ENCODE assay signal across 8 cellular contexts in the genomic region with DNA sequence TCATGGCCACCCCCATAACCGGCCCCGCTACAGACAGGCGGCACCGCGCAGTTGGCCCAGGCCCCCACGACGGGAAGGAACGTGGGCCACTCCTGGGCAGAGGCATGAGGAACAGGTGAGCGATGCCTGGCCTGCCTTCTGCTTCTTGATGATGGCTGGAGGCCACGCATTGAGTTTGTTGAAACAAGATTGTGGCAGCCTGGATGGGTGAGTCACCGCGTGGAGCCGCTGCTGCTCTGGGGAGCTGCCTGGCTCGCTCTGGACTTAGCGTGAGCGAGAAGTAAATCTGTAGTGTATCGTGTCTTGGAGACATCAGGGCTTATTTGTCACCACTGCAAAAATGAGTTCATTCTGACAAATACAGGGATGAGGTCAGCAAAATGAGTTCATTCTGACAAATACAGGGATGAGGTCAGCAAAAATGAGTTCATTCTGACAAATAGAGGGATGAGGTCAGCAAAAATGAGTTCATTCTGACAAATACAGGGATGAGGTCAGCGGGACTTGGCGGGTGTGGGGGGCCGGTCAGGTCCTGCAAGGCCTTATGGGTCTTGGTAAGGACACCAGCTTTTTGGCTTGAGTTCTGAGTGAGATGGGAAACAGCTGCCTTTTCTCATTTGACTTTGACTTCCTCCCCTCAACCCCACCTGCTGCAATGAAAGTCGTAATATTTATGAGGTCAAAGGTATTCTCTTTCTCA.
A peak's percentile ranks its signal among the peaks of the same experiment; 100 is the strongest.
DNase-seq lines count a peak whose midpoint lies in the region; ATAC-seq and TF ChIP-seq lines count a peak whose summit lies in the region.

No MANE protein-coding gene starts in this region.

- no peak overlapping the region for H3K27ac ChIP-seq in body of pancreas

- no peaks in the 10 kb centered on the region for H3K27me3 ChIP-seq in HAP-1 (ENCODE audit: low read depth)
- no peaks in the 10 kb centered on the region for H3K27me3 ChIP-seq in body of pancreas

- peaks cover 27% of the 10 kb centered on the region for H3K4me1 Mint-ChIP-seq in CD14-positive monocyte

- peaks cover 6 to 9% (median 8%) of the 10 kb centered on the region in 7 donors for H3K9me3 Mint-ChIP-seq in CD14-positive monocyte

- H3K36me3 ChIP-seq in HAP-1 (replicated peaks) (no peaks in the 10 kb centered on the region), body of pancreas (replicated peaks in 1 of 2; ENCODE audit: insufficient read depth in 1 of 2, low read depth in 2 of 2) (no peaks in the 10 kb centered on the region)

- H3K4me3 Mint-ChIP-seq in CD14-positive monocyte, result no peak overlapping the region

- no peak for TF ChIP-seq POLR2A in body of pancreas (IDR thresholded peaks at IDR 0.05)

- H3K4me3 ChIP-seq in HAP-1, result no peak overlapping the region
- no peak overlapping the region for H3K4me3 ChIP-seq in body of pancreas

- DNase-seq in CD14-positive monocyte (ENCODE audit: low spot score) (peak; percentile 72), HCEC 1CT (peak; percentile 95), left kidney (ENCODE audit: low read depth, low spot score) (peak; percentile 85), HAP-1 (ENCODE audit: low spot score in 2 of 2) (no peak), body of pancreas (no peak)
- peak; percentile 24 to 39 for DNase-seq in activated CD4-positive, alpha-beta T cell treated with anti-CD3 and anti-CD28 coated beads, Interleukin-2, amount 50 U/mL, for 48 hours

- H3K27me3 Mint-ChIP-seq in CD14-positive monocyte (ENCODE audit: low read depth in 3 of 3), result peaks cover 3 to 9% (median 8%) of the 10 kb centered on the region in 3 donors

- ATAC-seq in HG03025 (IDR thresholded peaks at IDR 0.05; ENCODE audit: low FRiP score, unreplicated experiment), result no peak
- ATAC-seq in body of pancreas, result no peak
- ATAC-seq in HG02981 (IDR thresholded peaks at IDR 0.05; ENCODE audit: unreplicated experiment), result no peak

- no peaks in the 10 kb centered on the region for H3K36me3 Mint-ChIP-seq in CD14-positive monocyte

- 80 to 87% methylated on average over 19 to 21 of the region's 21 CpGs for WGBS in body of pancreas, 2 donors

- H3K4me1 ChIP-seq in HAP-1, result no peaks in the 10 kb centered on the region
- no peaks in the 10 kb centered on the region for H3K4me1 ChIP-seq in body of pancreas

- intact Hi-C loops in CD14-positive monocyte (cut with micrococcal nuclease), result loop anchor here in 1 of 2 donors (5.0 kb wide), 1 partner anchor 91 kb away; the partner anchor contains the start of gene SEC14L1
- intact Hi-C loops in body of pancreas (cut with DNase I), result no loop called here

- no peaks in the 10 kb centered on the region for H3K9me3 ChIP-seq in HAP-1
- H3K9me3 ChIP-seq in body of pancreas, result no peaks in the 10 kb centered on the region

- in situ Hi-C loops in HAP-1 (cut with MboI; ENCODE audit: low sequenced_read_pairs), result no loop called here

- no peak for TF ChIP-seq CTCF in CD14-positive monocyte (IDR thresholded peaks at IDR 0.05)
- TF ChIP-seq CTCF in body of pancreas (IDR thresholded peaks at IDR 0.05), result no peak

- peak overlapping the region in 3 of 7 donors; percentile 27 to 68 (median 41) for H3K27ac Mint-ChIP-seq in CD14-positive monocyte

Comparison
In these comparisons a context has a peak if more than half of its experiments do, and no peak if none do; other contexts are left out.
1. DNase-seq: peak in CD14-positive monocyte (single experiment), HCEC 1CT (single experiment), activated CD4-positive, alpha-beta T cell treated with anti-CD3 and anti-CD28 coated beads, Interleukin-2, amount 50 U/mL, for 48 hours (2 of 2) and left kidney (single experiment); none in HAP-1 (0 of 2) and body of pancreas (0 of 4).